9 cellular contexts compared by ENCODE assay signal in the genomic region with DNA sequence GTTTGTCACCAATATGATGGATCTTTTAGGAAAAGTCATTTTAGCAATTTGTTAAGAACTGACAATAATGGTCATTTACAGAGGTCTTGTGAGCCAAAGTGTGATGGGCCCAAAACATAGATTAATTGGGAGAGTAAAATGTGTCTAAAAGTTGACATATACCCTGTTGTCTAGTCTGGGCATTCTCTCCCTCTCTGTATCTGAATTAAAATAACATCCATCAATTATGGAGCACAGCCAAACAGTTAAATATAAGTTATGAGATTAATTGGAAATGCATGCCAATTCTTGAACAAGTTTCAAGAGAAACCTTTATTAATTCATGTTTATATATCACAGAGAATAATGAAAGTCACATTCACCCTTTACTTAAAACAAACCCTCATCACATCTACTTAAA. TPM values are rescaled to one million over a fixed set of nuclear protein-coding genes. Genes with fewer than 3 reads are reported as not detected.
"Had no signal": no experiment of that assay in that cellular context is flagged by ENCODE, and none has a peak within 500 bp of the region (broad histone marks: within the 10 kb centered on the region; RNA-seq: fewer than 3 reads in every experiment).

No MANE protein-coding gene starts in this region.

- H3K4me3 ChIP-seq: GM12878 had no signal

- ATAC-seq: GM12878 had no signal

- DNase-seq: GDM1, GF-D8 had no signal

- FAIRE-seq: G401.6, GM12878, GM12891, GM12892, GM18507, GM19239 had no signal

RNA-seq across cellular contexts. Expression of a gene that starts 13.6 kb away (rescaled TPM):
- total RNA-seq: G401, GM12878 had no signal
- polyA plus RNA-seq: GM12878 had no signal
